ENCODE assay signal across 8 cellular contexts in the genomic region with DNA sequence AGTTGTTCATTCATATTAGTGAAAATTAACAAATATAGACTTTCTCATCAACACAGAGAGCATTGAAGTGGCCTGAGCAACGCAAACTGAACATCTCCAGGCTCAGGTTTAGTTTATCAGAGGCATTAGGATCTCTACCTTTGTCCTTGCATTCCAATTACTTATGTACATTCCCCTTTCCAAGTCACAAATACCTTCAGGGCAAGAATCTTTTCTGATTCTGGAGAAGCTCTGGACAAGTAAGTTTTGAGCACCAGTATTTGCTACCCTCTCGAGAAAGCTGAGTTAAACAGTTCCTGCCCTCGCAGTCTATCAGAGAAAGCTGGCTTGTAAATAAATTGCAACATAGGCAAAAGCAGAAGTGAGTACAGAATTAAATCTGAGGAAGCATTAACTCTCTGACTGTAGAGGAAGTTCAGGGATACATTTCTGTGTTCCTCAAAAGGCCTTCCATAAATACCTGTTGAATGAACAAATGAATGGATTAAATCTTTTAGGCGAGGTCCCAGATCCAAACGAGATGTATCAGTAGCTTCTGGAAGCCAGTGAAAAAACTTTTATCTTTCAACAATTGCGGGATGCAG. TPM values are rescaled to one million over a fixed set of nuclear protein-coding genes. Genes with fewer than 3 reads are reported as not detected.
DNase-seq lines count a peak whose midpoint lies in the region; ATAC-seq and TF ChIP-seq lines count a peak whose summit lies in the region.

No MANE protein-coding gene starts in this region.

- H3K27me3 Mint-ChIP-seq in naive thymus-derived CD8-positive, alpha-beta T cell, result no peaks in the 10 kb centered on the region

- peak overlapping the region; percentile 48 to 98 (median 93) for H3K27ac Mint-ChIP-seq in naive thymus-derived CD8-positive, alpha-beta T cell

- peak; percentile 27 for DNase-seq in GM13976 (ENCODE audit: low spot score)
- DNase-seq in dorsolateral prefrontal cortex, result no peak
- DNase-seq in naive thymus-derived CD8-positive, alpha-beta T cell, result no peak
- DNase-seq in HK-2 (ENCODE audit: unreplicated experiment), result no peak

- H3K4me3 Mint-ChIP-seq in naive thymus-derived CD8-positive, alpha-beta T cell, result peak overlapping the region; percentile 93 to 99 (median 96)

- no peaks in the 10 kb centered on the region for H3K36me3 Mint-ChIP-seq in naive thymus-derived CD8-positive, alpha-beta T cell

- peaks cover 64% of the 10 kb centered on the region for H3K79me2 ChIP-seq in OCI-LY3 (ENCODE audit: low read length)

- no peaks in the 10 kb centered on the region for H3K27me3 ChIP-seq in OCI-LY3 (ENCODE audit: low read depth, low read length)
- no peaks in the 10 kb centered on the region for H3K27me3 ChIP-seq in dorsolateral prefrontal cortex

- H2AFZ ChIP-seq in OCI-LY3 (ENCODE audit: low read depth, low read length), result no peak overlapping the region

- H3K4me2 ChIP-seq in OCI-LY3 (ENCODE audit: low read length), result peak overlapping the region; percentile 93

- H3K4me1 ChIP-seq in OCI-LY3 (ENCODE audit: low read length), result peaks cover 41% of the 10 kb centered on the region

- peaks cover 13% of the 10 kb centered on the region for H3K36me3 ChIP-seq in OCI-LY3 (replicated peaks; ENCODE audit: low read depth, low read length)

- peaks cover 21 to 57% (median 41%) of the 10 kb centered on the region in 4 donors for H3K4me1 Mint-ChIP-seq in naive thymus-derived CD8-positive, alpha-beta T cell

- no peaks in the 10 kb centered on the region for H3K9me3 Mint-ChIP-seq in naive thymus-derived CD8-positive, alpha-beta T cell

- H3K27ac ChIP-seq in OCI-LY3 (ENCODE audit: low read length) (peak overlapping the region; percentile 82), dorsolateral prefrontal cortex (peak overlapping the region in 56 of 59 donors; percentile 30 to 96 (median 92))

- POLR2A ChIA-PET in naive thymus-derived CD8-positive, alpha-beta T cell (lab: Charles Lee), result interaction anchor here (1.0 to 2.7 kb wide), 2 partner anchors 74 to 219 kb away, joined by 8 to 10 read pairs; partner anchors contain the start of genes SNX4 and ZNF148

- TF ChIP-seq CTCF in GM13976 (IDR thresholded peaks at IDR 0.05; ENCODE audit: borderline replicate concordance, control extremely low read depth, extremely low read depth, insufficient read depth, missing control alignments), result no peak
- TF ChIP-seq CTCF in OCI-LY3 (IDR thresholded peaks at IDR 0.05; ENCODE audit: low read depth, low read length), result no peak
- no peak for TF ChIP-seq CTCF in dorsolateral prefrontal cortex (IDR thresholded peaks at IDR 0.05 in 54 of 56, conservative IDR thresholded peaks at IDR 0.05 in 2 of 56; ENCODE audit: low read depth in 1 of 56, partially characterized antibody in 56 of 56)

- peak overlapping the region; percentile 90 for H3K9ac ChIP-seq in OCI-LY3 (ENCODE audit: low read length)

- in situ Hi-C loops in GM13976 (cut with MboI; ENCODE audit: low sequenced_read_pairs, unreplicated experiment), result loop anchor here (25.0 kb wide), 1 partner anchor 832 kb away; no protein-coding TSS in a partner anchor

- ATAC-seq in naive thymus-derived CD8-positive, alpha-beta T cell, result no peak
- no peak for ATAC-seq in HG03565 (IDR thresholded peaks at IDR 0.05; ENCODE audit: unreplicated experiment)
- ATAC-seq in GM19455 (IDR thresholded peaks at IDR 0.05; ENCODE audit: unreplicated experiment), result no peak
- no peak for ATAC-seq in HG02623 (IDR thresholded peaks at IDR 0.05; ENCODE audit: unreplicated experiment)

- intact Hi-C loops in dorsolateral prefrontal cortex (cut with DNase I), result loop anchor here (2.0 to 10.0 kb wide), 3 partner anchors 219 to 599 kb away; partner anchors contain the start of gene ZNF148 (in 1 of the 2)

- H3K4me3 ChIP-seq in OCI-LY3 (ENCODE audit: low read length), result peak overlapping the region; percentile 98
- H3K4me3 ChIP-seq in dorsolateral prefrontal cortex, result peak overlapping the region; percentile 51 to 98 (median 87)

- H4K20me1 ChIP-seq in OCI-LY3 (ENCODE audit: insufficient read depth, low read length), result no peaks in the 10 kb centered on the region

- H3K9me3 ChIP-seq in OCI-LY3 (ENCODE audit: insufficient read depth, low read length), result no peaks in the 10 kb centered on the region

RNA-seq across cellular contexts. Expression of gene OSBPL11, which starts 1.2 kb away (rescaled TPM):
- 10 to 100 TPM; 11.8 to 38.0 (median 19.1) TPM for total RNA-seq in dorsolateral prefrontal cortex
- 10 to 100 TPM; 11.2 to 13.4 TPM for total RNA-seq in naive thymus-derived CD8-positive, alpha-beta T cell
- polyA plus RNA-seq in naive thymus-derived CD8-positive, alpha-beta T cell, result 1 to 10 TPM; 3.6 to 6.6 (median 4.1) TPM
